ENCODE assay signal across 9 cellular contexts in the genomic region with DNA sequence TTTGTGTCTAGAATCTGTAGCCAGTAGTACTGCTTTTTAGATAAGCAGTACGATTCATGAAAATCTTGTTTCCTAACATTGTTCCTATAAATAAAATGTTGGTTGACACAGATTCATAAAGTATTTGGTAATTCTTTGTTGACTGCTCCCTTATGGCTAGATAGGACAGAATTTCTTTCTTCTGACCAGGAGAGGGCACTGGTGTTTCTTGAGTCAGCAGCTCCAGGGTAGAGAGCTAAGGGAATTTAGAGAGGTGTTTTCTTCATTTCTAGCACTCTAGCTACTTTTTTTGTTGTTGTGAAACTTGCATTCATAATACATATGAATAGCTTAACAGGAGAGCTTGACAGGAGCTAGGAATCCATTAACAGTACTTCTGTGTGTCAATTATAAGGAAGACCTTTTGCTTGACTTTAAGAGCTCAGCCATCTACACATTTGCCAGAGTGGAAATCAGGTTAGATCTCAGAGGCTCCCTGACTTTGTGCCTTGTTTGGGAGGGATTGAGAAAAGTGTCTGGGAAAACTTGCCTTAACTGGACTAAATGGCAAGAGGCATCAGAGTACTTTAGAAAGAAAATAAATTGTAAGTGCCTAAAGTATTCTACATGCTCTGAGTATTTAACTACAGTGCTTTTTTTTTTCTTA.
A peak's percentile ranks its signal among the peaks of the same experiment; 100 is the strongest.
DNase-seq lines count a peak whose midpoint lies in the region; ATAC-seq and TF ChIP-seq lines count a peak whose summit lies in the region.
"Had no signal": no experiment of that assay in that cellular context is flagged by ENCODE, and none has a peak within 500 bp of the region (broad histone marks: within the 10 kb centered on the region; RNA-seq: fewer than 3 reads in every experiment).

No MANE protein-coding gene starts in this region.

- H3K27me3 ChIP-seq in DND-41 (ENCODE audit: insufficient read depth, low read length, poor library complexity) = no peaks in the 10 kb centered on the region
- no peaks in the 10 kb centered on the region for H3K27me3 ChIP-seq in MG63

- DNase-seq in DND-41 (peak; percentile 12), NOMO-1 treated with dmso at 0.1 percent for 144 hours (lab: John Stamatoyannopoulos, UW; ENCODE audit: unreplicated experiment) (peak; percentile 38), glutamatergic neuron (no peak), HuH-7.5 (ENCODE audit: low spot score) (no peak), posterior vena cava (ENCODE audit: low spot score) (no peak), MG63 (no peak)

- no peaks in the 10 kb centered on the region for H3K4me1 ChIP-seq in DND-41 (ENCODE audit: insufficient read depth, low read length)
- H3K4me1 ChIP-seq: parathyroid adenoma had no signal

- H3K27me3 Mint-ChIP-seq in glutamatergic neuron (ENCODE audit: unreplicated experiment) = no peaks in the 10 kb centered on the region

- H3K27ac Mint-ChIP-seq in glutamatergic neuron (ENCODE audit: unreplicated experiment) = no peak overlapping the region

- TF ChIP-seq CTCF in DND-41 (IDR thresholded peaks at IDR 0.05; ENCODE audit: borderline replicate concordance, extremely low read depth, low read length, poor library complexity, severe bottlenecking) = peak; percentile 60
- peak; percentile 29 for TF ChIP-seq CTCF in glutamatergic neuron (IDR thresholded peaks at IDR 0.05; ENCODE audit: partially characterized antibody, unreplicated experiment)

- ATAC-seq in DND-41 (ENCODE audit: insufficient read depth, low read depth) = peak; percentile 70
- peak; percentile 83 for ATAC-seq in GM21717 (IDR thresholded peaks at IDR 0.05; ENCODE audit: unreplicated experiment)
- ATAC-seq in HG03039 (IDR thresholded peaks at IDR 0.05; ENCODE audit: unreplicated experiment) = no peak

- intact Hi-C loops in posterior vena cava (cut with DNase I) = no loop called here

- H3K79me2 ChIP-seq in DND-41 (ENCODE audit: insufficient read depth, low read length) = no peaks in the 10 kb centered on the region
- H3K79me2 ChIP-seq: parathyroid adenoma had no signal

- H3K4me2 ChIP-seq in DND-41 (ENCODE audit: insufficient read depth, low read length) = no peak overlapping the region

- no peaks in the 10 kb centered on the region for H4K20me1 ChIP-seq in DND-41 (ENCODE audit: insufficient read depth, low read length)

- no peak overlapping the region for H3K9ac ChIP-seq in DND-41 (ENCODE audit: low read depth, low read length)
- H3K9ac ChIP-seq: parathyroid adenoma had no signal

- H2AFZ ChIP-seq in DND-41 (ENCODE audit: low read depth, low read length) = peak overlapping the region; percentile 39; the same call in 1 of the 2 replicates
- H2AFZ ChIP-seq: parathyroid adenoma had no signal

- H3K4me3 ChIP-seq in DND-41 (ENCODE audit: low read depth in 1 of 2, low read length in 2 of 2) = no peak overlapping the region
- H3K4me3 ChIP-seq in MG63 = no peak overlapping the region

- no peak overlapping the region for H3K27ac ChIP-seq in DND-41 (ENCODE audit: low read length)
- H3K27ac ChIP-seq: parathyroid adenoma had no signal

- H3K9me3 Mint-ChIP-seq in glutamatergic neuron (ENCODE audit: unreplicated experiment) = no peaks in the 10 kb centered on the region

- no peaks in the 10 kb centered on the region for H3K36me3 Mint-ChIP-seq in glutamatergic neuron (ENCODE audit: unreplicated experiment)

- no peak overlapping the region for H3K4me3 Mint-ChIP-seq in glutamatergic neuron (ENCODE audit: unreplicated experiment)

- no peaks in the 10 kb centered on the region for H3K4me1 Mint-ChIP-seq in glutamatergic neuron (ENCODE audit: low read depth, unreplicated experiment)

- H3K9me3 ChIP-seq in DND-41 (ENCODE audit: insufficient read depth, low read length, severe bottlenecking) (no peaks in the 10 kb centered on the region), MG63 (no peaks in the 10 kb centered on the region)

- H3K36me3 ChIP-seq in DND-41 (ENCODE audit: insufficient read depth, low read length) (no peaks in the 10 kb centered on the region), MG63 (no peaks in the 10 kb centered on the region)

Comparison
In these comparisons a context has a peak if more than half of its experiments do, and no peak if none do; other contexts are left out.
1. DNase-seq: peak in DND-41 (single experiment) and NOMO-1 treated with dmso at 0.1 percent for 144 hours (single experiment); none in glutamatergic neuron (single experiment), HuH-7.5 (single experiment), posterior vena cava (single experiment) and MG63 (single experiment).